Comparison of ENCODE assay signal across 1 cellular context in the genomic region with DNA sequence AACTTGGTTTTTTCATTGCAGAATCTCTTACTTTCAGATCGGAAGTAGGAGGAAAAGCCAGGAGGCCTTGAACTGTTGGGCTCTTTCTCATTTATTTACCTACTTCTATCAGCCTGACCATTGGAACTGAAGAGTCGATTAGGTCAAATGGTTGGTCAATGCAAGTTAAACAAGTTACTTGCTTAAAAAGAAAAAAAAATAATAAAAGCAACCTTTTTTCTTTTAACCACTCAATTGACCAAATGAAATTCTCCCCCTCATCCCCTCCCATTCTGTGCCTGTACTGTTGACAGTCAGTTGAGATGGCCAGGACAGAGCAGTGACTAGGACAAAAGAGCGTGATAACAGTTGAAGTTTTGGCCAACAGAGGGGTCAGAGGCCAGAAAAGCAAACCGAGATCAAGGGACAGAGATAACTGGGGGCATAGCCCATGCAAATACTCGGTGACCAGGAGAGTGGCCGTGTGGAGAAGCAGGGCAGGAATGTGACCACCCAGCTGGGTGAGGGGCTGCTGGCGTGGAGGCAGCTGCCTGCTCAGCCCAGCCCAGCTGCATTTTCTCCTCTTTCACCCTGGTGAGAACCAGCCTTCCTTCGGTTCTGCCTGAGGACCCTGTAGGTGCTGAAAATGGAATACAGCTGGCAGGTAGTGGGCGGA.
A peak's percentile ranks its signal among the peaks of the same experiment; 100 is the strongest.
TF ChIP-seq lines count a peak whose summit lies in the region.

No MANE protein-coding gene starts in this region.

TF ChIP-seq in HepG2, 621 proteins besides CTCF, POLR2A, EP300 and RAD21 (continued from another document and continues in another):
- TF ChIP-seq, protein P1, sequence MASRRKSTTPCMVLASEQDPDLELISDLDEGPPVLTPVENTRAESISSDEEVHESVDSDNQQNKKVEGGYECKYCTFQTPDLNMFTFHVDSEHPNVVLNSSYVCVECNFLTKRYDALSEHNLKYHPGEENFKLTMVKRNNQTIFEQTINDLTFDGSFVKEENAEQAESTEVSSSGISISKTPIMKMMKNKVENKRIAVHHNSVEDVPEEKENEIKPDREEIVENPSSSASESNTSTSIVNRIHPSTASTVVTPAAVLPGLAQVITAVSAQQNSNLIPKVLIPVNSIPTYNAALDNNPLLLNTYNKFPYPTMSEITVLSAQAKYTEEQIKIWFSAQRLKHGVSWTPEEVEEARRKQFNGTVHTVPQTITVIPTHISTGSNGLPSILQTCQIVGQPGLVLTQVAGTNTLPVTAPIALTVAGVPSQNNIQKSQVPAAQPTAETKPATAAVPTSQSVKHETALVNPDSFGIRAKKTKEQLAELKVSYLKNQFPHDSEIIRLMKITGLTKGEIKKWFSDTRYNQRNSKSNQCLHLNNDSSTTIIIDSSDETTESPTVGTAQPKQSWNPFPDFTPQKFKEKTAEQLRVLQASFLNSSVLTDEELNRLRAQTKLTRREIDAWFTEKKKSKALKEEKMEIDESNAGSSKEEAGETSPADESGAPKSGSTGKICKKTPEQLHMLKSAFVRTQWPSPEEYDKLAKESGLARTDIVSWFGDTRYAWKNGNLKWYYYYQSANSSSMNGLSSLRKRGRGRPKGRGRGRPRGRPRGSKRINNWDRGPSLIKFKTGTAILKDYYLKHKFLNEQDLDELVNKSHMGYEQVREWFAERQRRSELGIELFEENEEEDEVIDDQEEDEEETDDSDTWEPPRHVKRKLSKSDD (CRISPR knock-in tag; IDR thresholded peaks at IDR 0.05; ENCODE audit: low read depth): peak; percentile 44; the same call in 1 of the 2 replicates
- TF ChIP-seq SAFB2 (CRISPR knock-in tag; IDR thresholded peaks at IDR 0.05; ENCODE audit: borderline replicate concordance, low read depth): no peak
- TF ChIP-seq SIX1 (CRISPR knock-in tag; IDR thresholded peaks at IDR 0.05; ENCODE audit: borderline replicate concordance): peak; percentile 71; the same call in 1 of the 2 replicates
- TF ChIP-seq, protein P2, sequence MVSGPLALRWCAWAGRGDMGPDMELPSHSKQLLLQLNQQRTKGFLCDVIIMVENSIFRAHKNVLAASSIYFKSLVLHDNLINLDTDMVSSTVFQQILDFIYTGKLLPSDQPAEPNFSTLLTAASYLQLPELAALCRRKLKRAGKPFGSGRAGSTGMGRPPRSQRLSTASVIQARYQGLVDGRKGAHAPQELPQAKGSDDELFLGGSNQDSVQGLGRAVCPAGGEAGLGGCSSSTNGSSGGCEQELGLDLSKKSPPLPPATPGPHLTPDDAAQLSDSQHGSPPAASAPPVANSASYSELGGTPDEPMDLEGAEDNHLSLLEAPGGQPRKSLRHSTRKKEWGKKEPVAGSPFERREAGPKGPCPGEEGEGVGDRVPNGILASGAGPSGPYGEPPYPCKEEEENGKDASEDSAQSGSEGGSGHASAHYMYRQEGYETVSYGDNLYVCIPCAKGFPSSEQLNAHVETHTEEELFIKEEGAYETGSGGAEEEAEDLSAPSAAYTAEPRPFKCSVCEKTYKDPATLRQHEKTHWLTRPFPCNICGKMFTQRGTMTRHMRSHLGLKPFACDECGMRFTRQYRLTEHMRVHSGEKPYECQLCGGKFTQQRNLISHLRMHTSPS (CRISPR knock-in tag; IDR thresholded peaks at IDR 0.05; ENCODE audit: low read depth): peak; percentile 74
- no peak for TF ChIP-seq NBN (conservative IDR thresholded peaks at IDR 0.05)
- peak; percentile 87 for TF ChIP-seq HDAC1 (CRISPR knock-in tag; IDR thresholded peaks at IDR 0.05)
- peak; percentile 45; the same call in 1 of the 2 replicates for TF ChIP-seq TOE1 (CRISPR knock-in tag; IDR thresholded peaks at IDR 0.05)
- TF ChIP-seq, protein P3, sequence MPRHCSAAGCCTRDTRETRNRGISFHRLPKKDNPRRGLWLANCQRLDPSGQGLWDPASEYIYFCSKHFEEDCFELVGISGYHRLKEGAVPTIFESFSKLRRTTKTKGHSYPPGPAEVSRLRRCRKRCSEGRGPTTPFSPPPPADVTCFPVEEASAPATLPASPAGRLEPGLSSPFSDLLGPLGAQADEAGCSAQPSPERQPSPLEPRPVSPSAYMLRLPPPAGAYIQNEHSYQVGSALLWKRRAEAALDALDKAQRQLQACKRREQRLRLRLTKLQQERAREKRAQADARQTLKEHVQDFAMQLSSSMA (CRISPR knock-in tag; IDR thresholded peaks at IDR 0.05): no peak
- no peak for TF ChIP-seq CENPX (CRISPR knock-in tag; IDR thresholded peaks at IDR 0.05)
- TF ChIP-seq MAFG (CRISPR knock-in tag; IDR thresholded peaks at IDR 0.05): no peak
- TF ChIP-seq, protein P4, sequence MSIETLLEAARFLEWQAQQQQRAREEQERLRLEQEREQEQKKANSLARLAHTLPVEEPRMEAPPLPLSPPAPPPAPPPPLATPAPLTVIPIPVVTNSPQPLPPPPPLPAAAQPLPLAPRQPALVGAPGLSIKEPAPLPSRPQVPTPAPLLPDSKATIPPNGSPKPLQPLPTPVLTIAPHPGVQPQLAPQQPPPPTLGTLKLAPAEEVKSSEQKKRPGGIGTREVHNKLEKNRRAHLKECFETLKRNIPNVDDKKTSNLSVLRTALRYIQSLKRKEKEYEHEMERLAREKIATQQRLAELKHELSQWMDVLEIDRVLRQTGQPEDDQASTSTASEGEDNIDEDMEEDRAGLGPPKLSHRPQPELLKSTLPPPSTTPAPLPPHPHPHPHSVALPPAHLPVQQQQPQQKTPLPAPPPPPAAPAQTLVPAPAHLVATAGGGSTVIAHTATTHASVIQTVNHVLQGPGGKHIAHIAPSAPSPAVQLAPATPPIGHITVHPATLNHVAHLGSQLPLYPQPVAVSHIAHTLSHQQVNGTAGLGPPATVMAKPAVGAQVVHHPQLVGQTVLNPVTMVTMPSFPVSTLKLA (IDR thresholded peaks at IDR 0.05): 0 out of 2 replicates have a peak, but pooled peaks have one; percentile 2
- TF ChIP-seq ZNF557 (CRISPR knock-in tag; IDR thresholded peaks at IDR 0.05): no peak
- TF ChIP-seq ZNF788 (CRISPR knock-in tag; IDR thresholded peaks at IDR 0.05; ENCODE audit: borderline replicate concordance): peak; percentile 88; the same call in 1 of the 2 replicates
- TF ChIP-seq, protein P5, sequence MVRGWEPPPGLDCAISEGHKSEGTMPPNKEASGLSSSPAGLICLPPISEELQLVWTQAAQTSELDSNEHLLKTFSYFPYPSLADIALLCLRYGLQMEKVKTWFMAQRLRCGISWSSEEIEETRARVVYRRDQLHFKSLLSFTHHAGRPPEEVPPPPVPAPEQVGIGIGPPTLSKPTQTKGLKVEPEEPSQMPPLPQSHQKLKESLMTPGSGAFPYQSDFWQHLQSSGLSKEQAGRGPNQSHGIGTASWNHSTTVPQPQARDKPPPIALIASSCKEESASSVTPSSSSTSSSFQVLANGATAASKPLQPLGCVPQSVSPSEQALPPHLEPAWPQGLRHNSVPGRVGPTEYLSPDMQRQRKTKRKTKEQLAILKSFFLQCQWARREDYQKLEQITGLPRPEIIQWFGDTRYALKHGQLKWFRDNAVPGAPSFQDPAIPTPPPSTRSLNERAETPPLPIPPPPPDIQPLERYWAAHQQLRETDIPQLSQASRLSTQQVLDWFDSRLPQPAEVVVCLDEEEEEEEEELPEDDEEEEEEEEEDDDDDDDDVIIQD (CRISPR knock-in tag; IDR thresholded peaks at IDR 0.05; ENCODE audit: low read depth): peak; percentile 73
- peak; percentile 92 for TF ChIP-seq HOXD1 (CRISPR knock-in tag; IDR thresholded peaks at IDR 0.05)
- TF ChIP-seq ZNF589 (CRISPR knock-in tag; conservative IDR thresholded peaks at IDR 0.05): no peak
- TF ChIP-seq FOXK2 (IDR thresholded peaks at IDR 0.05): no peak
- peak; percentile 3 for TF ChIP-seq RBM22 (optimal IDR thresholded peaks at IDR 0.05; ENCODE audit: low read length)
- TF ChIP-seq AKAP8 (CRISPR knock-in tag; IDR thresholded peaks at IDR 0.05): peak; percentile 83; the same call in 1 of the 2 replicates
- peak; percentile 96 for TF ChIP-seq TCF7 (IDR thresholded peaks at IDR 0.05; ENCODE audit: low read depth)
- TF ChIP-seq, protein P6, sequence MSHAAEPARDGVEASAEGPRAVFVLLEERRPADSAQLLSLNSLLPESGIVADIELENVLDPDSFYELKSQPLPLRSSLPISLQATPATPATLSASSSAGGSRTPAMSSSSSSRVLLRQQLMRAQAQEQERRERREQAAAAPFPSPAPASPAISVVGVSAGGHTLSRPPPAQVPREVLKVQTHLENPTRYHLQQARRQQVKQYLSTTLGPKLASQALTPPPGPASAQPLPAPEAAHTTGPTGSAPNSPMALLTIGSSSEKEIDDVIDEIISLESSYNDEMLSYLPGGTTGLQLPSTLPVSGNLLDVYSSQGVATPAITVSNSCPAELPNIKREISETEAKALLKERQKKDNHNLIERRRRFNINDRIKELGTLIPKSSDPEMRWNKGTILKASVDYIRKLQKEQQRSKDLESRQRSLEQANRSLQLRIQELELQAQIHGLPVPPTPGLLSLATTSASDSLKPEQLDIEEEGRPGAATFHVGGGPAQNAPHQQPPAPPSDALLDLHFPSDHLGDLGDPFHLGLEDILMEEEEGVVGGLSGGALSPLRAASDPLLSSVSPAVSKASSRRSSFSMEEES (CRISPR knock-in tag; IDR thresholded peaks at IDR 0.05): peak; percentile 83; the same call in 1 of the 2 replicates
- TF ChIP-seq ARID2 (CRISPR knock-in tag; IDR thresholded peaks at IDR 0.05; ENCODE audit: borderline replicate concordance): no peak
- TF ChIP-seq ZNF703 (CRISPR knock-in tag; IDR thresholded peaks at IDR 0.05; ENCODE audit: borderline replicate concordance): peak; percentile 80; the same call in 1 of the 2 replicates
- TF ChIP-seq, protein P7, sequence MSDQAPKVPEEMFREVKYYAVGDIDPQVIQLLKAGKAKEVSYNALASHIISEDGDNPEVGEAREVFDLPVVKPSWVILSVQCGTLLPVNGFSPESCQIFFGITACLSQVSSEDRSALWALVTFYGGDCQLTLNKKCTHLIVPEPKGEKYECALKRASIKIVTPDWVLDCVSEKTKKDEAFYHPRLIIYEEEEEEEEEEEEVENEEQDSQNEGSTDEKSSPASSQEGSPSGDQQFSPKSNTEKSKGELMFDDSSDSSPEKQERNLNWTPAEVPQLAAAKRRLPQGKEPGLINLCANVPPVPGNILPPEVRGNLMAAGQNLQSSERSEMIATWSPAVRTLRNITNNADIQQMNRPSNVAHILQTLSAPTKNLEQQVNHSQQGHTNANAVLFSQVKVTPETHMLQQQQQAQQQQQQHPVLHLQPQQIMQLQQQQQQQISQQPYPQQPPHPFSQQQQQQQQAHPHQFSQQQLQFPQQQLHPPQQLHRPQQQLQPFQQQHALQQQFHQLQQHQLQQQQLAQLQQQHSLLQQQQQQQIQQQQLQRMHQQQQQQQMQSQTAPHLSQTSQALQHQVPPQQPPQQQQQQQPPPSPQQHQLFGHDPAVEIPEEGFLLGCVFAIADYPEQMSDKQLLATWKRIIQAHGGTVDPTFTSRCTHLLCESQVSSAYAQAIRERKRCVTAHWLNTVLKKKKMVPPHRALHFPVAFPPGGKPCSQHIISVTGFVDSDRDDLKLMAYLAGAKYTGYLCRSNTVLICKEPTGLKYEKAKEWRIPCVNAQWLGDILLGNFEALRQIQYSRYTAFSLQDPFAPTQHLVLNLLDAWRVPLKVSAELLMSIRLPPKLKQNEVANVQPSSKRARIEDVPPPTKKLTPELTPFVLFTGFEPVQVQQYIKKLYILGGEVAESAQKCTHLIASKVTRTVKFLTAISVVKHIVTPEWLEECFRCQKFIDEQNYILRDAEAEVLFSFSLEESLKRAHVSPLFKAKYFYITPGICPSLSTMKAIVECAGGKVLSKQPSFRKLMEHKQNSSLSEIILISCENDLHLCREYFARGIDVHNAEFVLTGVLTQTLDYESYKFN (CRISPR knock-in tag; conservative IDR thresholded peaks at IDR 0.05): peak; percentile 99
- TF ChIP-seq, protein P8, sequence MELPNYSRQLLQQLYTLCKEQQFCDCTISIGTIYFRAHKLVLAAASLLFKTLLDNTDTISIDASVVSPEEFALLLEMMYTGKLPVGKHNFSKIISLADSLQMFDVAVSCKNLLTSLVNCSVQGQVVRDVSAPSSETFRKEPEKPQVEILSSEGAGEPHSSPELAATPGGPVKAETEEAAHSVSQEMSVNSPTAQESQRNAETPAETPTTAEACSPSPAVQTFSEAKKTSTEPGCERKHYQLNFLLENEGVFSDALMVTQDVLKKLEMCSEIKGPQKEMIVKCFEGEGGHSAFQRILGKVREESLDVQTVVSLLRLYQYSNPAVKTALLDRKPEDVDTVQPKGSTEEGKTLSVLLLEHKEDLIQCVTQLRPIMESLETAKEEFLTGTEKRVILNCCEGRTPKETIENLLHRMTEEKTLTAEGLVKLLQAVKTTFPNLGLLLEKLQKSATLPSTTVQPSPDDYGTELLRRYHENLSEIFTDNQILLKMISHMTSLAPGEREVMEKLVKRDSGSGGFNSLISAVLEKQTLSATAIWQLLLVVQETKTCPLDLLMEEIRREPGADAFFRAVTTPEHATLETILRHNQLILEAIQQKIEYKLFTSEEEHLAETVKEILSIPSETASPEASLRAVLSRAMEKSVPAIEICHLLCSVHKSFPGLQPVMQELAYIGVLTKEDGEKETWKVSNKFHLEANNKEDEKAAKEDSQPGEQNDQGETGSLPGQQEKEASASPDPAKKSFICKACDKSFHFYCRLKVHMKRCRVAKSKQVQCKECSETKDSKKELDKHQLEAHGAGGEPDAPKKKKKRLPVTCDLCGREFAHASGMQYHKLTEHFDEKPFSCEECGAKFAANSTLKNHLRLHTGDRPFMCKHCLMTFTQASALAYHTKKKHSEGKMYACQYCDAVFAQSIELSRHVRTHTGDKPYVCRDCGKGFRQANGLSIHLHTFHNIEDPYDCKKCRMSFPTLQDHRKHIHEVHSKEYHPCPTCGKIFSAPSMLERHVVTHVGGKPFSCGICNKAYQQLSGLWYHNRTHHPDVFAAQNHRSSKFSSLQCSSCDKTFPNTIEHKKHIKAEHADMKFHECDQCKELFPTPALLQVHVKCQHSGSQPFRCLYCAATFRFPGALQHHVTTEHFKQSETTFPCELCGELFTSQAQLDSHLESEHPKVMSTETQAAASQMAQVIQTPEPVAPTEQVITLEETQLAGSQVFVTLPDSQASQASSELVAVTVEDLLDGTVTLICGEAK (IDR thresholded peaks at IDR 0.05): no peak
- TF ChIP-seq, protein P8 (CRISPR knock-in tag; IDR thresholded peaks at IDR 0.05): peak; percentile 60; the same call in 1 of the 2 replicates
- TF ChIP-seq ZNF629 (CRISPR knock-in tag; conservative IDR thresholded peaks at IDR 0.05): 0 out of 2 replicates have a peak, but pooled peaks have one; percentile 47
- peak; percentile 62; the same call in 1 of the 2 replicates for TF ChIP-seq MIER3 (CRISPR knock-in tag; IDR thresholded peaks at IDR 0.05; ENCODE audit: borderline replicate concordance)
